2 cellular contexts compared by ENCODE assay signal in the genomic region with DNA sequence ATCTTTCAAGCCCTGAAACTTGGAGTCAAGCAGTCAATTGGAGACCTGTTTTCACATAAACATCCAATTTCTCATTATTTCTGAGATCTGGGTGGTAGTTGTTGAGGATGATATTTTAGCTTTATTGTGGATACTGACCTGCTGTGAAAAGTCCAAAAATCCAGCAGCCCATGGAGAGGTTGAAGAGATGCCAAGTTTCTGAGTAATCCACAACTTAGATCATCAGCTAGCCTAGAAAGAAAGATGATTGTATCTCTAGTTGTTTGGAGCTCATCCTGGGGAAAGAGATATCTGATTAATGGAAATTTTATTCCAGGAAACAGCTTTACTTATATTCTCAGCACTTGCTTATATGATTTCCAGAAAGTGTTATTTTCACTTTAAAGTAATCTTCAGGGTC.
TF ChIP-seq lines count a peak whose summit lies in the region.

No MANE protein-coding gene starts in this region.

TF ChIP-seq in liver, 16 proteins besides CTCF, POLR2A, EP300 and RAD21:
- no peak for TF ChIP-seq YY1 (IDR thresholded peaks at IDR 0.05)
- no peak for TF ChIP-seq RXRA (IDR thresholded peaks at IDR 0.05)
- TF ChIP-seq HNF4A (conservative IDR thresholded peaks at IDR 0.05), result peak; percentile 18 to 33
- TF ChIP-seq SP1 (IDR thresholded peaks at IDR 0.05), result no peak
TF ChIP-seq in liver: peak in this region for 1.

TF ChIP-seq in HepG2, 621 proteins besides CTCF, POLR2A, EP300 and RAD21:
- TF ChIP-seq RBM39 (IDR thresholded peaks at IDR 0.05; ENCODE audit: low read depth, low read length, poor library complexity, severe bottlenecking), result no peak
- TF ChIP-seq, protein P1, sequence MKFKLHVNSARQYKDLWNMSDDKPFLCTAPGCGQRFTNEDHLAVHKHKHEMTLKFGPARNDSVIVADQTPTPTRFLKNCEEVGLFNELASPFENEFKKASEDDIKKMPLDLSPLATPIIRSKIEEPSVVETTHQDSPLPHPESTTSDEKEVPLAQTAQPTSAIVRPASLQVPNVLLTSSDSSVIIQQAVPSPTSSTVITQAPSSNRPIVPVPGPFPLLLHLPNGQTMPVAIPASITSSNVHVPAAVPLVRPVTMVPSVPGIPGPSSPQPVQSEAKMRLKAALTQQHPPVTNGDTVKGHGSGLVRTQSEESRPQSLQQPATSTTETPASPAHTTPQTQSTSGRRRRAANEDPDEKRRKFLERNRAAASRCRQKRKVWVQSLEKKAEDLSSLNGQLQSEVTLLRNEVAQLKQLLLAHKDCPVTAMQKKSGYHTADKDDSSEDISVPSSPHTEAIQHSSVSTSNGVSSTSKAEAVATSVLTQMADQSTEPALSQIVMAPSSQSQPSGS (CRISPR knock-in tag; IDR thresholded peaks at IDR 0.05), result no peak
- no peak for TF ChIP-seq HES4 (CRISPR knock-in tag; IDR thresholded peaks at IDR 0.05; ENCODE audit: borderline replicate concordance)
- TF ChIP-seq ATRX (CRISPR knock-in tag; IDR thresholded peaks at IDR 0.05; ENCODE audit: borderline replicate concordance), result no peak
- TF ChIP-seq ZNF333 (CRISPR knock-in tag; IDR thresholded peaks at IDR 0.05; ENCODE audit: borderline replicate concordance), result no peak
- TF ChIP-seq MYNN (CRISPR knock-in tag; IDR thresholded peaks at IDR 0.05; ENCODE audit: low read depth), result no peak
- no peak for TF ChIP-seq CCAR2 (optimal IDR thresholded peaks at IDR 0.05; ENCODE audit: low read depth, low read length)
- no peak for TF ChIP-seq SIN3A (IDR thresholded peaks at IDR 0.05; ENCODE audit: borderline replicate concordance, low read depth, low read length)
- TF ChIP-seq ZNF274 (CRISPR knock-in tag; IDR thresholded peaks at IDR 0.05), result no peak
- TF ChIP-seq JUNB (CRISPR knock-in tag; IDR thresholded peaks at IDR 0.05; ENCODE audit: borderline replicate concordance), result no peak
- TF ChIP-seq ZFX (CRISPR knock-in tag; IDR thresholded peaks at IDR 0.05; ENCODE audit: low read depth), result no peak
- TF ChIP-seq, protein P2, sequence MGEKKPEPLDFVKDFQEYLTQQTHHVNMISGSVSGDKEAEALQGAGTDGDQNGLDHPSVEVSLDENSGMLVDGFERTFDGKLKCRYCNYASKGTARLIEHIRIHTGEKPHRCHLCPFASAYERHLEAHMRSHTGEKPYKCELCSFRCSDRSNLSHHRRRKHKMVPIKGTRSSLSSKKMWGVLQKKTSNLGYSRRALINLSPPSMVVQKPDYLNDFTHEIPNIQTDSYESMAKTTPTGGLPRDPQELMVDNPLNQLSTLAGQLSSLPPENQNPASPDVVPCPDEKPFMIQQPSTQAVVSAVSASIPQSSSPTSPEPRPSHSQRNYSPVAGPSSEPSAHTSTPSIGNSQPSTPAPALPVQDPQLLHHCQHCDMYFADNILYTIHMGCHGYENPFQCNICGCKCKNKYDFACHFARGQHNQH (CRISPR knock-in tag; IDR thresholded peaks at IDR 0.05), result no peak
